ENCODE assay signal across 8 cellular contexts in genomic region chr22:20313306-20314077, GRCh38. TPM values are rescaled to one million over a fixed set of nuclear protein-coding genes. Genes with fewer than 3 reads are reported as not detected.
DNase-seq lines count a peak whose midpoint lies in the region; ATAC-seq, FAIRE-seq and TF ChIP-seq lines count a peak whose summit lies in the region.
"Not testable (repeated sequence)": the region's sequence is repeated elsewhere in the genome, so short reads cannot be mapped to it uniquely, and the experiment has no call there.

No MANE protein-coding gene starts in this region.

- H3K4me3 ChIP-seq in HCT116 (replicated peaks in 1 of 2; ENCODE audit: low read depth in 1 of 2, low read length in 2 of 2); Peyer's patch; bronchial epithelial cell (ENCODE audit: low read depth, low read length); lower leg skin (ENCODE audit: low read depth, poor library complexity, severe bottlenecking); prostate gland: not testable (repeated sequence)

- BruUV-seq in HCT116 (replicated peaks; lab: Mats Ljungman, UMichigan), result not testable (repeated sequence)

- H2AFZ ChIP-seq in HCT116 (ENCODE audit: low read depth, low read length, poor library complexity, severe bottlenecking), result not testable (repeated sequence)

- FAIRE-seq in bronchial epithelial cell (lab: Jason Lieb, UNC), result peak; percentile 96

- H3K9me3 ChIP-seq in HCT116 (ENCODE audit: control insufficient read depth in 1 of 2, insufficient read depth in 1 of 2, low read depth in 1 of 2, low read length in 2 of 2); Peyer's patch; prostate gland: not testable (repeated sequence)

- CTCF ChIA-PET in HCT116 (lab: Charles Lee), result interaction anchor here (0.6 to 0.8 kb wide), 2 partner anchors 9 to 30 kb away, joined by 3 to 5 read pairs; no protein-coding TSS in a partner anchor

- DNase-seq in HCT116 (ENCODE audit: low read depth, low spot score); bronchial epithelial cell (ENCODE audit: low read depth): not testable (repeated sequence)
- DNase-seq in Peyer's patch, result peak in 2 of 3 donors; percentile 15 to 42
- DNase-seq in activated CD8-positive, alpha-beta memory T cell treated with anti-CD3 and anti-CD28 coated beads, Interleukin-2, amount 50 U/mL, for 48 hours, result peak; percentile 25
- peak; percentile 40 for DNase-seq in Right ventricle myocardium inferior (ENCODE audit: missing footprints)
- DNase-seq in lower leg skin (ENCODE audit: low spot score in 2 of 2), result peak; percentile 8 to 72
- peak; percentile 2 for DNase-seq in prostate gland (ENCODE audit: low spot score)
- peak; percentile 32 for DNase-seq in ureter (ENCODE audit: low spot score)

- not testable (repeated sequence) for TF ChIP-seq POLR2A in HCT116 (IDR thresholded peaks at IDR 0.05; ENCODE audit: borderline replicate concordance, extremely low read depth, insufficient read depth, insufficient read length); Peyer's patch (IDR thresholded peaks at IDR 0.05); lower leg skin (IDR thresholded peaks at IDR 0.05); prostate gland (IDR thresholded peaks at IDR 0.05)

- not testable (repeated sequence) for H4K20me1 ChIP-seq in HCT116 (ENCODE audit: insufficient read depth)

- ATAC-seq in HCT116, result peak; percentile 85
- not testable (repeated sequence) for ATAC-seq in Right ventricle myocardium inferior

- TF ChIP-seq RAD21 in HCT116 (IDR thresholded peaks at IDR 0.05; ENCODE audit: low read depth), result not testable (repeated sequence)

- H3K4me2 ChIP-seq in HCT116 (ENCODE audit: low read length), result not testable (repeated sequence)

- not testable (repeated sequence) for TF ChIP-seq CTCF in HCT116 (IDR thresholded peaks at IDR 0.05 in 2 of 3, conservative IDR thresholded peaks at IDR 0.05 in 1 of 3; ENCODE audit: borderline replicate concordance in 1 of 3, insufficient read depth in 1 of 3, low read depth in 2 of 3, low read length in 2 of 3); Peyer's patch (IDR thresholded peaks at IDR 0.05); bronchial epithelial cell (IDR thresholded peaks at IDR 0.05; ENCODE audit: insufficient read depth, low read length, severe bottlenecking); lower leg skin (IDR thresholded peaks at IDR 0.05); prostate gland (IDR thresholded peaks at IDR 0.05)

- H3K27ac ChIP-seq in HCT116 (ENCODE audit: low read depth, low read length); Peyer's patch; prostate gland: not testable (repeated sequence)

- intact Hi-C loops in HCT116 (cut with micrococcal nuclease); Right ventricle myocardium inferior (cut with DNase I); lower leg skin (cut with DNase I; ENCODE audit: low total_unique reads); prostate gland (cut with DNase I): not testable (repeated sequence)

- H3K36me3 ChIP-seq in HCT116 (ENCODE audit: control insufficient read depth in 1 of 2, insufficient read depth in 2 of 2, low read length in 2 of 2); Peyer's patch; bronchial epithelial cell (ENCODE audit: control insufficient read depth, insufficient read depth, low read length); prostate gland: not testable (repeated sequence)

- not testable (repeated sequence) for H3K4me1 ChIP-seq in HCT116 (ENCODE audit: control insufficient read depth in 1 of 2, insufficient read depth in 2 of 2, low read length in 2 of 2); prostate gland (replicated peaks)
- H3K4me1 ChIP-seq in Peyer's patch, result peaks cover 0 to 18% (median 0%) of the 10 kb centered on the region in 4 donors

- not testable (repeated sequence) for H3K27me3 ChIP-seq in HCT116 (ENCODE audit: insufficient read depth, low read length); Peyer's patch; bronchial epithelial cell (ENCODE audit: control insufficient read depth, insufficient read depth, low read length); prostate gland (replicated peaks; ENCODE audit: insufficient read depth)

- 90 to 93% methylated on average over 5 to 6 of the region's 11 CpGs for WGBS in lower leg skin, 2 donors
- WGBS in prostate gland, result 94% methylated on average over 5 of the region's 11 CpGs

- not testable (repeated sequence) for H3K9ac ChIP-seq in HCT116 (ENCODE audit: low read length)

- H3K9me2 ChIP-seq in HCT116 (ENCODE audit: insufficient read depth), result not testable (repeated sequence)

- not testable (repeated sequence) for H3K79me2 ChIP-seq in HCT116 (ENCODE audit: insufficient read depth, low read length)

- POLR2A ChIA-PET in HCT116 (lab: Charles Lee), result not testable (repeated sequence)

- RAD21 ChIA-PET in HCT116 (lab: Charles Lee; ENCODE audit: low non-redundant PET in 1 of 2, low total read pairs in 2 of 2, uncharacterized antibody in 2 of 2, unreplicated experiment in 2 of 2), result not testable (repeated sequence)

RNA-seq across cellular contexts. Expression of gene DGCR6L, which starts 6.4 kb away (rescaled TPM):
- total RNA-seq in HCT116 (2021; ENCODE audit: unreplicated experiment) (44.9 TPM), Peyer's patch (10 to 100 TPM; 21.3 to 38.9 (median 31.9) TPM), bronchial epithelial cell (27.4 and 37.5 TPM in 2 replicates), Right ventricle myocardium inferior (44.2 TPM), lower leg skin (10 to 100 TPM; 56.2 to 81.0 (median 79.3) TPM), prostate gland (100 to 1,000 TPM; 101 to 109 TPM), ureter (31.4 TPM)
- 40.2 and 51.1 TPM in 2 replicates for polyA plus RNA-seq in HCT116 (2012)

RNA-seq across cellular contexts. Expression of gene RTN4R, which starts 45.4 kb away (rescaled TPM):
- total RNA-seq in HCT116 (2021; ENCODE audit: unreplicated experiment), result 19.0 TPM
- 20.5 and 27.1 TPM in 2 replicates for polyA plus RNA-seq in HCT116 (2012)
- 1 to 10 TPM; 5.2 to 9.1 (median 5.7) TPM for total RNA-seq in Peyer's patch
- 2.6 and 2.8 TPM in 2 replicates for total RNA-seq in bronchial epithelial cell
- total RNA-seq in Right ventricle myocardium inferior, result 1.2 TPM
- total RNA-seq in lower leg skin, result 10 to 100 TPM in 3 of 4 donors, 1 to 10 TPM in 1; 9.1 to 15.7 (median 12.9) TPM
- total RNA-seq in prostate gland, result 1 to 10 TPM; 4.4 to 6.0 TPM
- 1.3 TPM for total RNA-seq in ureter
